29 cellular contexts compared by ENCODE assay signal in the genomic region with DNA sequence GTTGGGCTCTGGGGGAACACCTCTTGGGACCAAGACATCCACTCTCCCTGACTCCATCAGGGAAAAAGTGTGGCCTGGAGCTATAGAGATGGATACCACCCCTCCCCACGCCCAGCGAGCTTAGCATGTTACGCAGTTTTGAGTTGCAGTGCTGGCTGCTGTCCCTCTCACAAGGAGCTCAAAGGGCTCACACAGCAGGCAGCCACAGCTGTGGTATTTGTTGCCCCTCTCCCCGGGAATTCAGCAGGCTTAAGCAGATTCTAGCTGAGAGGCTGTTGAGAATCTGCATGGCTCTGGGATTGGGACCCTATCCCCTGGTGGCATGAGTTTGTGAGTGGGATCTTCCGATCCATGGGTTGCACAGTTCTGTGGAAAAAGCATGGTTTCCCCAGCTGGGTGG.
"Had no signal": no experiment of that assay in that cellular context is flagged by ENCODE, and none has a peak within 500 bp of the region (broad histone marks: within the 10 kb centered on the region; RNA-seq: fewer than 3 reads in every experiment).

No MANE protein-coding gene starts in this region.

- H3K27me3 ChIP-seq: adrenal gland, body of pancreas, breast epithelium, Peyer's patch had no signal

- H3K36me3 Mint-ChIP-seq: T-cell had no signal

- FAIRE-seq: astrocyte had no signal

- H3K27ac Mint-ChIP-seq: activated CD4-positive, alpha-beta T cell treated with anti-CD3 and anti-CD28 coated beads, Interleukin-2, amount 10 ng/mL, durations not matched to agents 24 days and 14 days; activated CD8-positive, alpha-beta T cell treated with anti-CD3 and anti-CD28 coated beads for 36 hours; activated T-cell treated with anti-CD3 and anti-CD28 coated beads, Interleukin-2, amount 50 U/mL, for 72 hours; activated T-helper 2 cell treated with anti-CD3 and anti-CD28 coated beads, Interferon-gamma antibody, Interleukin-2, Interleukin-4, amounts not matched to agents 10 μg/mL and 5 μg/mL and 100 μg/mL, durations not matched to agents 14 hours and 24 hours and 36 hours; T-cell had no signal

- H3K9me3 ChIP-seq: adrenal gland, body of pancreas, Peyer's patch had no signal

- H3K4me3 ChIP-seq: adrenal gland, body of pancreas, breast epithelium, Peyer's patch had no signal

- H3K36me3 ChIP-seq: adrenal gland, breast epithelium, Peyer's patch, WERI-Rb-1 had no signal

- H3K27me3 Mint-ChIP-seq: activated CD4-positive, alpha-beta T cell treated with anti-CD3 and anti-CD28 coated beads, Interleukin-2, amount 10 ng/mL, durations not matched to agents 24 days and 14 days; activated CD8-positive, alpha-beta T cell treated with anti-CD3 and anti-CD28 coated beads for 36 hours; T-cell had no signal

- H3K4me3 Mint-ChIP-seq: activated CD4-positive, alpha-beta T cell treated with anti-CD3 and anti-CD28 coated beads, Interleukin-2, amount 10 ng/mL, durations not matched to agents 24 days and 14 days; activated CD8-positive, alpha-beta T cell treated with anti-CD3 and anti-CD28 coated beads for 36 hours; activated T-cell treated with anti-CD3 and anti-CD28 coated beads, Interleukin-2, amount 50 U/mL, for 72 hours; T-cell had no signal

- H3K27ac ChIP-seq: adrenal gland, body of pancreas, breast epithelium, Peyer's patch, WERI-Rb-1 had no signal

- H3K4me1 ChIP-seq: adrenal gland, body of pancreas, breast epithelium, Peyer's patch had no signal

- ATAC-seq: activated CD8-positive, alpha-beta T cell treated with anti-CD3 and anti-CD28 coated beads for 36 hours; activated naive CD4-positive, alpha-beta T cell treated with anti-CD3 and anti-CD28 coated beads, Interleukin-2, amount 50 U/mL, for 72 hours; activated T-cell treated with anti-CD3 and anti-CD28 coated beads, Interleukin-2, amount 50 U/mL, for 72 hours; body of pancreas; PC-3; SK-N-SH treated with all-trans-retinoic acid at 6 μM for 48 hours; T-cell had no signal

- DNase-seq: activated CD4-positive, alpha-beta T cell treated with anti-CD3 and anti-CD28 coated beads, Interleukin-2, amount 10 ng/mL, durations not matched to agents 24 days and 14 days; activated CD4-positive, alpha-beta T cell treated with anti-CD3 and anti-CD28 coated beads, Interleukin-2, amount 50 U/mL, for 4 hours; activated CD8-positive, alpha-beta T cell treated with anti-CD3 and anti-CD28 coated beads for 36 hours; activated gamma-delta T cell; activated naive CD4-positive, alpha-beta T cell treated with Interleukin-2 at 50 U/mL for 16 hours; activated T-cell treated with anti-CD3 and anti-CD28 coated beads, Interleukin-2, amount 50 U/mL, for 1 hour; activated T-cell treated with anti-CD3 and anti-CD28 coated beads, Interleukin-2, amount 50 U/mL, for 72 hours; adrenal gland; body of pancreas; NCI-H1092 treated with DMSO at 0.1 percent for 48 hours; NCI-H1417 treated with DMSO at 0.1 percent for 48 hours; NCI-H1694; NCI-H1930; NCI-H2081 treated with DMSO at 0.1 percent for 48 hours; NCI-H345; NCI-H524 treated with DMSO at 0.1 percent for 48 hours; PC-3; Peyer's patch; RPMI8226; SHP77 treated with DMSO at 0.1 percent for 48 hours; T-cell; T-helper 2 cell; T-helper 9 cell; WERI-Rb-1 had no signal

- H3K4me1 Mint-ChIP-seq: activated CD4-positive, alpha-beta T cell treated with anti-CD3 and anti-CD28 coated beads, Interleukin-2, amount 10 ng/mL, durations not matched to agents 24 days and 14 days; T-cell had no signal
